ENCODE assay signal across 15 cellular contexts in genomic region chr4:40201898-40202297, GRCh38. TPM values are rescaled to one million over a fixed set of nuclear protein-coding genes. Genes with fewer than 3 reads are reported as not detected.
A peak's percentile ranks its signal among the peaks of the same experiment; 100 is the strongest.
DNase-seq lines count a peak whose midpoint lies in the region; ATAC-seq, FAIRE-seq and TF ChIP-seq lines count a peak whose summit lies in the region.
"Had no signal": no experiment of that assay in that cellular context is flagged by ENCODE, and none has a peak within 500 bp of the region (broad histone marks: within the 10 kb centered on the region; RNA-seq: fewer than 3 reads in every experiment).

No MANE protein-coding gene starts in this region.

- intact Hi-C loops in CD4-positive, alpha-beta T cell (cut with DNase I, micrococcal nuclease), result loop anchor here (2.0 to 5.0 kb wide), 4 partner anchors 15 to 105 kb away; no protein-coding TSS in a partner anchor
- intact Hi-C loops in activated B cell treated with CpG ODN at 0.5 μM for 24 hours (cut with micrococcal nuclease) (loop anchor here (2.0 kb wide), 3 partner anchors 13 to 25 kb away; no protein-coding TSS in a partner anchor), thyroid gland (cut with DNase I) (no loop called here)

- no peaks in the 10 kb centered on the region for H3K27me3 Mint-ChIP-seq in CD4-positive, alpha-beta T cell
- no peaks in the 10 kb centered on the region for H3K27me3 Mint-ChIP-seq in activated B cell treated with CpG ODN at 0.5 μM for 24 hours

- ATAC-seq in CD4-positive, alpha-beta T cell (ENCODE audit: poor library complexity), result no peak
- ATAC-seq in activated B cell treated with CpG ODN at 0.5 μM for 24 hours (ENCODE audit: low read depth), result no peak
- no peak for ATAC-seq in HG02884 (IDR thresholded peaks at IDR 0.05; ENCODE audit: unreplicated experiment)
- ATAC-seq: heart left ventricle had no signal

- peak overlapping the region in 1 of 2 donors; percentile 65 for H3K4me3 ChIP-seq in mucosa of rectum (ENCODE audit: low read length in 2 of 2)
- no peak overlapping the region for H3K4me3 ChIP-seq in foreskin fibroblast (ENCODE audit: low read depth in 1 of 2, low read length in 2 of 2)
- no peak overlapping the region for H3K4me3 ChIP-seq in thyroid gland (replicated peaks in 1 of 3)

- CTCF ChIA-PET in CD4-positive, alpha-beta T cell (lab: Charles Lee), result interaction anchor here (0.6 to 1.1 kb wide), 4 partner anchors 12 to 115 kb away, joined by 3 to 6 read pairs (median 4); no protein-coding TSS in a partner anchor
- CTCF ChIA-PET in activated B cell treated with CpG ODN at 0.5 μM for 24 hours (lab: Charles Lee), result interaction anchor here (1.1 kb wide), 2 partner anchors 14 to 106 kb away, joined by 3 read pairs; no protein-coding TSS in a partner anchor

- peaks cover 95% of the 10 kb centered on the region for H3K36me3 Mint-ChIP-seq in CD4-positive, alpha-beta T cell (ENCODE audit: low read depth)
- peaks cover 83% of the 10 kb centered on the region for H3K36me3 Mint-ChIP-seq in activated B cell treated with CpG ODN at 0.5 μM for 24 hours (ENCODE audit: low read depth)

- WGBS in thyroid gland, 2 donors, result 97 to 98% methylated on average over 4 of the region's 4 CpGs

- FAIRE-seq in GM12891 (lab: Jason Lieb, UNC), result peak; percentile 63
- FAIRE-seq: RCC 7860 had no signal

- H3K9me3 Mint-ChIP-seq in CD4-positive, alpha-beta T cell, result no peaks in the 10 kb centered on the region
- H3K9me3 Mint-ChIP-seq in activated B cell treated with CpG ODN at 0.5 μM for 24 hours, result no peaks in the 10 kb centered on the region

- H3K27ac Mint-ChIP-seq in CD4-positive, alpha-beta T cell, result peak overlapping the region; percentile 99
- H3K27ac Mint-ChIP-seq in activated B cell treated with CpG ODN at 0.5 μM for 24 hours, result peak overlapping the region; percentile 95

- POLR2A ChIA-PET in CD4-positive, alpha-beta T cell (lab: Charles Lee), result interaction anchor here (0.7 to 7.5 kb wide), 7 partner anchors 10 to 146 kb away, joined by 4 to 98 read pairs (median 8); no protein-coding TSS in a partner anchor
- POLR2A ChIA-PET in activated B cell treated with CpG ODN at 0.5 μM for 24 hours (lab: Charles Lee), result interaction anchor here (0.6 to 3.3 kb wide), 10 partner anchors 11 to 144 kb away, joined by 3 to 11 read pairs (median 5); no protein-coding TSS in a partner anchor

- H3K4me1 Mint-ChIP-seq in CD4-positive, alpha-beta T cell (ENCODE audit: low read depth), result peaks cover 48% of the 10 kb centered on the region
- H3K4me1 Mint-ChIP-seq in activated B cell treated with CpG ODN at 0.5 μM for 24 hours, result peaks cover 68% of the 10 kb centered on the region

- TF ChIP-seq CTCF in CD4-positive, alpha-beta T cell (IDR thresholded peaks at IDR 0.05), result no peak
- TF ChIP-seq CTCF in activated B cell treated with CpG ODN at 0.5 μM for 24 hours (IDR thresholded peaks at IDR 0.05) (no peak), foreskin fibroblast (IDR thresholded peaks at IDR 0.05; ENCODE audit: low read depth, low read length) (no peak), thyroid gland (IDR thresholded peaks at IDR 0.05) (no peak)

- H3K27me3 ChIP-seq in CD4-positive, alpha-beta T cell (ENCODE audit: control insufficient read depth, insufficient read depth, low read length), result no peaks in the 10 kb centered on the region
- H3K27me3 ChIP-seq in mucosa of rectum (ENCODE audit: control insufficient read depth in 2 of 2, insufficient read depth in 2 of 2, low read length in 2 of 2), result no peaks in the 10 kb centered on the region
- no peaks in the 10 kb centered on the region for H3K27me3 ChIP-seq in thyroid gland

- peak overlapping the region; percentile 99 for H3K27ac ChIP-seq in CD4-positive, alpha-beta T cell (ENCODE audit: low read depth, low read length)
- H3K27ac ChIP-seq in mucosa of rectum (ENCODE audit: low read depth in 2 of 2, low read length in 2 of 2) (peak overlapping the region; percentile 83 to 87), thyroid gland (no peak overlapping the region)

- H3K36me3 ChIP-seq in mucosa of rectum (ENCODE audit: control insufficient read depth in 2 of 2, insufficient read depth in 2 of 2, low read length in 2 of 2), result no peaks in the 10 kb centered on the region
- no peaks in the 10 kb centered on the region for H3K36me3 ChIP-seq in thyroid gland
- H3K36me3 ChIP-seq: heart left ventricle had no signal

- peak overlapping the region; percentile 100 for H3K4me3 Mint-ChIP-seq in CD4-positive, alpha-beta T cell
- peak overlapping the region; percentile 97 for H3K4me3 Mint-ChIP-seq in activated B cell treated with CpG ODN at 0.5 μM for 24 hours

- DNase-seq in CD4-positive, alpha-beta T cell, result no peak
- DNase-seq in GM12891 (ENCODE audit: insufficient read length, low spot score) (no peak), activated B cell treated with CpG ODN at 0.5 μM for 24 hours (no peak), cortex of kidney (lab: John Stamatoyannopoulos, UW) (no peak), foreskin fibroblast (no peak), thyroid gland (no peak)
- DNase-seq: amniotic stem cell, heart left ventricle, NCI-H146, NCI-H510A had no signal

- TF ChIP-seq POLR2A in GM12891 (IDR thresholded peaks at IDR 0.05; ENCODE audit: low read depth, low read length) (no peak), thyroid gland (IDR thresholded peaks at IDR 0.05) (no peak)

- H3K9ac ChIP-seq in mucosa of rectum (ENCODE audit: low read depth in 1 of 2, low read length in 2 of 2), result no peak overlapping the region

- no peaks in the 10 kb centered on the region for H3K9me3 ChIP-seq in CD4-positive, alpha-beta T cell (ENCODE audit: control insufficient read depth, low read length)
- H3K9me3 ChIP-seq in mucosa of rectum (ENCODE audit: control insufficient read depth in 2 of 2, low read length in 2 of 2) (no peaks in the 10 kb centered on the region), thyroid gland (no peaks in the 10 kb centered on the region)
- H3K9me3 ChIP-seq: heart left ventricle had no signal

- peaks cover 0 to 11% of the 10 kb centered on the region in 2 donors for H3K4me1 ChIP-seq in mucosa of rectum (ENCODE audit: control insufficient read depth in 2 of 2, insufficient read depth in 2 of 2, low read length in 2 of 2)
- no peaks in the 10 kb centered on the region for H3K4me1 ChIP-seq in thyroid gland

TF ChIP-seq in GM12891, 5 proteins besides CTCF, POLR2A, EP300 and RAD21:
- TF ChIP-seq POLR2AphosphoS5 (IDR thresholded peaks at IDR 0.05; ENCODE audit: low read depth, low read length), result no peak
- no peak for TF ChIP-seq SPI1 (IDR thresholded peaks at IDR 0.05; ENCODE audit: low read depth, low read length)
- TF ChIP-seq TAF1 (IDR thresholded peaks at IDR 0.05; ENCODE audit: low read depth, low read length), result no peak
- no peak for TF ChIP-seq POU2F2 (IDR thresholded peaks at IDR 0.05; ENCODE audit: low read depth, low read length)
- TF ChIP-seq PAX5 (IDR thresholded peaks at IDR 0.05; ENCODE audit: insufficient read depth, low read length, severe bottlenecking), result no peak

RNA-seq across cellular contexts. Expression of gene RHOH, which starts 5.1 kb away (rescaled TPM):
- 100 to 1,000 TPM; 302 to 317 TPM for total RNA-seq in CD4-positive, alpha-beta T cell
- polyA plus RNA-seq in GM12891 (2012; ENCODE audit: low read depth, missing spikeins), result 58.4 TPM
- total RNA-seq in activated B cell treated with CpG ODN at 0.5 μM for 24 hours, result 174 and 183 TPM in 2 replicates
- 1 to 10 TPM in 3 of 4 donors, under 1 TPM in 1; 0.67 to 2.7 (median 1.4) TPM for total RNA-seq in thyroid gland
- polyA plus RNA-seq: BJ, neural cell had no signal

Comparison
In these comparisons a context has a peak if more than half of its experiments do, and no peak if none do; other contexts are left out.
1. H3K27ac ChIP-seq: peak in CD4-positive, alpha-beta T cell (single experiment) and mucosa of rectum (2 of 2); none in thyroid gland (0 of 3).
2. RNA of gene RHOH, which starts 5.1 kb away (total RNA-seq): 302 to 317 TPM in CD4-positive, alpha-beta T cell and 174 to 183 TPM in activated B cell treated with CpG ODN at 0.5 μM for 24 hours; 0.67 to 2.7 TPM in thyroid gland; every median in the first group is over 10 times any median in the second.